In the genomic region with DNA sequence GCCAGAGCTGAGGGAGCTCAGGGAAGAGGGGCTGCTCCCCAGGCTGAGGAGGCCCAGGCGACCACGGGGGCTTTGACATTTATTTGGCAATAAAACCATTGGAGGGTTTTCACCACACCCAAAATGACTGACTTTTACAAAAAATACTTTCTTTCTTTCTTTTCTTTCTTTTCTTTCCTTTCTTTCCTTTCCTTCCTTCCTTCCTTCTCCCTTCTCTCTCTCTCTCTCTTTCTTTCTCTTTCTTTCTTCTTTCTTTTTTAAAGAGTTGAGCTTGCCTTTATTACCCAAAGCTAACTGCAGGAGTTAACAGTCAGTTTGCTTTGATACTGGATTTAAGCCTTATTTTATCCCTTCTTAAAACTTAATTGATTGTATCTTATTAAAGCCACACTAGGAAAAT, we compare ENCODE assay signal across 17 cellular contexts. TPM values are rescaled to one million over a fixed set of nuclear protein-coding genes. Genes with fewer than 3 reads are reported as not detected.
DNase-seq lines count a peak whose midpoint lies in the region; ATAC-seq and TF ChIP-seq lines count a peak whose summit lies in the region.
"Had no signal": no experiment of that assay in that cellular context is flagged by ENCODE, and none has a peak within 500 bp of the region (broad histone marks: within the 10 kb centered on the region; RNA-seq: fewer than 3 reads in every experiment).

No MANE protein-coding gene starts in this region.

- peaks cover 95% of the 10 kb centered on the region for H3K4me1 Mint-ChIP-seq in activated naive CD4-positive, alpha-beta T cell treated with anti-CD3 and anti-CD28 coated beads, Interleukin-2, amount 50 U/mL, for 24 hours
- H3K4me1 Mint-ChIP-seq in activated naive CD4-positive, alpha-beta T cell treated with anti-CD3 and anti-CD28 coated beads, Interleukin-2, amount 10 ng/mL, durations not matched to agents 7 days and 5 days: peaks cover 19% of the 10 kb centered on the region
- peaks cover 45% of the 10 kb centered on the region for H3K4me1 Mint-ChIP-seq in glutamatergic neuron (ENCODE audit: low read depth, unreplicated experiment)
- H3K4me1 Mint-ChIP-seq in stimulated activated naive CD8-positive, alpha-beta T cell treated with anti-CD3 and anti-CD28 coated beads, Interleukin-15, amount 100 ng/mL, for 72 hours: peaks cover 86% of the 10 kb centered on the region

- H3K79me2 ChIP-seq in MM.1S (ENCODE audit: low read length): no peaks in the 10 kb centered on the region

- H3K4me1 ChIP-seq in transverse colon (peaks cover 7 to 31% (median 15%) of the 10 kb centered on the region in 4 donors), MM.1S (ENCODE audit: low read length) (no peaks in the 10 kb centered on the region)

- H3F3A ChIP-seq in MM.1S (ENCODE audit: insufficient read depth, low read length): no peaks in the 10 kb centered on the region

- H3K27me3 ChIP-seq in transverse colon (no peaks in the 10 kb centered on the region), MM.1S (replicated peaks; ENCODE audit: insufficient read depth, low read length) (no peaks in the 10 kb centered on the region)
- H3K27me3 ChIP-seq: neural progenitor cell, right atrium auricular region, tibial artery had no signal

- in situ Hi-C loops in transverse colon (cut with MboI; ENCODE audit: low pct_ligation_motif_present in 1 of 4, low pct_unique_long_range_greater_than_20kb in 1 of 4, low sequenced_read_pairs in 3 of 4): no loop called here

- H3K9me3 Mint-ChIP-seq in activated naive CD4-positive, alpha-beta T cell treated with anti-CD3 and anti-CD28 coated beads, Interleukin-2, amount 50 U/mL, for 24 hours: no peaks in the 10 kb centered on the region
- peaks cover 5% of the 10 kb centered on the region for H3K9me3 Mint-ChIP-seq in activated naive CD4-positive, alpha-beta T cell treated with anti-CD3 and anti-CD28 coated beads, Interleukin-2, amount 10 ng/mL, durations not matched to agents 7 days and 5 days
- H3K9me3 Mint-ChIP-seq in glutamatergic neuron (ENCODE audit: unreplicated experiment): peaks cover 4% of the 10 kb centered on the region
- peaks cover 5 to 7% of the 10 kb centered on the region in 2 donors for H3K9me3 Mint-ChIP-seq in stimulated activated naive CD8-positive, alpha-beta T cell treated with anti-CD3 and anti-CD28 coated beads, Interleukin-15, amount 100 ng/mL, for 72 hours

- no peak overlapping the region for H3K4me2 ChIP-seq in MM.1S (ENCODE audit: low read depth, low read length)
- H3K4me2 ChIP-seq: neural progenitor cell had no signal

- H3K9me2 ChIP-seq in MM.1S (replicated peaks; ENCODE audit: insufficient read depth, low read length): no peaks in the 10 kb centered on the region

- DNase-seq in activated naive CD4-positive, alpha-beta T cell treated with anti-CD3 and anti-CD28 coated beads, Interleukin-2, amount 10 ng/mL, durations not matched to agents 7 days and 5 days: no peak
- DNase-seq in SK-N-MC (ENCODE audit: low read depth, low spot score) (no peak), glutamatergic neuron (no peak), transverse colon (no peak), MM.1S (no peak)
- no peak for DNase-seq in stimulated activated naive CD8-positive, alpha-beta T cell treated with anti-CD3 and anti-CD28 coated beads, Interleukin-15, amount 100 ng/mL, for 72 hours
- no peak for DNase-seq in effector CD4-positive, alpha-beta T cell
- DNase-seq: activated CD4-positive, alpha-beta memory T cell treated with anti-CD3 and anti-CD28 coated beads for 36 hours; amygdala; MV-4-11; NCI-H2029 treated with DMSO at 0.1 percent for 48 hours; NCI-H510A; tibial artery had no signal

- H2AFZ ChIP-seq in MM.1S (ENCODE audit: low read length): no peak overlapping the region
- H2AFZ ChIP-seq: neural progenitor cell had no signal

- no peaks in the 10 kb centered on the region for H4K20me1 ChIP-seq in MM.1S (ENCODE audit: insufficient read depth, low read length)

- CTCF ChIA-PET in activated naive CD4-positive, alpha-beta T cell treated with anti-CD3 and anti-CD28 coated beads, Interleukin-2, amount 10 ng/mL, durations not matched to agents 7 days and 5 days (lab: Charles Lee): interaction anchor here (0.6 kb wide), 1 partner anchor 38 kb away, joined by 3 read pairs; no protein-coding TSS in a partner anchor

- peak overlapping the region; percentile 57 for H3K4me3 ChIP-seq in SK-N-MC
- no peak overlapping the region for H3K4me3 ChIP-seq in transverse colon
- no peak overlapping the region for H3K4me3 ChIP-seq in MM.1S (ENCODE audit: low read length)
- H3K4me3 ChIP-seq: neural progenitor cell, right atrium auricular region, tibial artery had no signal

- no peak for TF ChIP-seq POLR2A in transverse colon (IDR thresholded peaks at IDR 0.05)

- peak overlapping the region; percentile 70 for H3K27ac ChIP-seq in SK-N-MC
- no peak overlapping the region for H3K27ac ChIP-seq in transverse colon
- H3K27ac ChIP-seq in MM.1S (ENCODE audit: low read length): no peak overlapping the region
- H3K27ac ChIP-seq: neural progenitor cell, right atrium auricular region, tibial artery had no signal

- intact Hi-C loops in transverse colon (cut with DNase I; ENCODE audit: low total_unique reads): no loop called here

- H3K27me3 Mint-ChIP-seq in activated naive CD4-positive, alpha-beta T cell treated with anti-CD3 and anti-CD28 coated beads, Interleukin-2, amount 50 U/mL, for 24 hours: no peaks in the 10 kb centered on the region
- H3K27me3 Mint-ChIP-seq in activated naive CD4-positive, alpha-beta T cell treated with anti-CD3 and anti-CD28 coated beads, Interleukin-2, amount 10 ng/mL, durations not matched to agents 7 days and 5 days: peaks cover 7% of the 10 kb centered on the region
- H3K27me3 Mint-ChIP-seq in glutamatergic neuron (ENCODE audit: unreplicated experiment): peaks cover 4% of the 10 kb centered on the region
- H3K27me3 Mint-ChIP-seq in stimulated activated naive CD8-positive, alpha-beta T cell treated with anti-CD3 and anti-CD28 coated beads, Interleukin-15, amount 100 ng/mL, for 72 hours: no peaks in the 10 kb centered on the region
- H3K27me3 Mint-ChIP-seq: activated CD4-positive, alpha-beta memory T cell treated with anti-CD3 and anti-CD28 coated beads for 36 hours had no signal

- H3K36me3 ChIP-seq in SK-N-MC (ENCODE audit: insufficient read depth, low read length) (no peaks in the 10 kb centered on the region), transverse colon (no peaks in the 10 kb centered on the region), MM.1S (replicated peaks; ENCODE audit: insufficient read depth, low read length) (no peaks in the 10 kb centered on the region)
- H3K36me3 ChIP-seq: neural progenitor cell, right atrium auricular region, tibial artery had no signal

- H3K36me3 Mint-ChIP-seq in activated naive CD4-positive, alpha-beta T cell treated with anti-CD3 and anti-CD28 coated beads, Interleukin-2, amount 50 U/mL, for 24 hours: peaks cover 19% of the 10 kb centered on the region
- H3K36me3 Mint-ChIP-seq in activated naive CD4-positive, alpha-beta T cell treated with anti-CD3 and anti-CD28 coated beads, Interleukin-2, amount 10 ng/mL, durations not matched to agents 7 days and 5 days: peaks cover 10% of the 10 kb centered on the region
- no peaks in the 10 kb centered on the region for H3K36me3 Mint-ChIP-seq in glutamatergic neuron (ENCODE audit: unreplicated experiment)

- TF ChIP-seq EP300 in transverse colon (IDR thresholded peaks at IDR 0.05; ENCODE audit: low read depth): no peak

- ATAC-seq in stimulated activated naive CD8-positive, alpha-beta T cell treated with anti-CD3 and anti-CD28 coated beads, Interleukin-15, amount 100 ng/mL, for 72 hours: no peak

- peak overlapping the region; percentile 51 for H3K9ac ChIP-seq in SK-N-MC (ENCODE audit: insufficient read length)
- no peak overlapping the region for H3K9ac ChIP-seq in MM.1S (ENCODE audit: low read length)
- H3K9ac ChIP-seq: neural progenitor cell had no signal

- peak overlapping the region; percentile 90 for H3K27ac Mint-ChIP-seq in activated naive CD4-positive, alpha-beta T cell treated with anti-CD3 and anti-CD28 coated beads, Interleukin-2, amount 50 U/mL, for 24 hours
- H3K27ac Mint-ChIP-seq in activated naive CD4-positive, alpha-beta T cell treated with anti-CD3 and anti-CD28 coated beads, Interleukin-2, amount 10 ng/mL, durations not matched to agents 7 days and 5 days: no peak overlapping the region
- H3K27ac Mint-ChIP-seq in glutamatergic neuron (ENCODE audit: unreplicated experiment): no peak overlapping the region
- peak overlapping the region in 1 of 2 donors; percentile 99 for H3K27ac Mint-ChIP-seq in stimulated activated naive CD8-positive, alpha-beta T cell treated with anti-CD3 and anti-CD28 coated beads, Interleukin-15, amount 100 ng/mL, for 72 hours
- H3K27ac Mint-ChIP-seq: activated CD4-positive, alpha-beta memory T cell treated with anti-CD3 and anti-CD28 coated beads for 36 hours; neural progenitor cell had no signal

- H3K9me3 ChIP-seq in SK-N-MC (ENCODE audit: low read depth, low read length): no peaks in the 10 kb centered on the region
- H3K9me3 ChIP-seq in transverse colon: no peaks in the 10 kb centered on the region
- no peaks in the 10 kb centered on the region for H3K9me3 ChIP-seq in MM.1S (replicated peaks; ENCODE audit: insufficient read depth, low read length)
- H3K9me3 ChIP-seq: right atrium auricular region, tibial artery had no signal

- TF ChIP-seq CTCF in glutamatergic neuron (IDR thresholded peaks at IDR 0.05; ENCODE audit: partially characterized antibody, unreplicated experiment) (no peak), transverse colon (IDR thresholded peaks at IDR 0.05) (no peak), MM.1S (IDR thresholded peaks at IDR 0.05; ENCODE audit: low read length) (no peak)

- WGBS in transverse colon (ENCODE audit: low coverage in 1 of 2), 2 donors: 47 to 52% methylated on average over 2 of the region's 2 CpGs

- peak overlapping the region; percentile 52 for H3K4me3 Mint-ChIP-seq in activated naive CD4-positive, alpha-beta T cell treated with anti-CD3 and anti-CD28 coated beads, Interleukin-2, amount 50 U/mL, for 24 hours
- H3K4me3 Mint-ChIP-seq in activated naive CD4-positive, alpha-beta T cell treated with anti-CD3 and anti-CD28 coated beads, Interleukin-2, amount 10 ng/mL, durations not matched to agents 7 days and 5 days: no peak overlapping the region
- H3K4me3 Mint-ChIP-seq in glutamatergic neuron (ENCODE audit: unreplicated experiment): peak overlapping the region; percentile 31
- peak overlapping the region; percentile 36 to 60 for H3K4me3 Mint-ChIP-seq in stimulated activated naive CD8-positive, alpha-beta T cell treated with anti-CD3 and anti-CD28 coated beads, Interleukin-15, amount 100 ng/mL, for 72 hours
- H3K4me3 Mint-ChIP-seq: activated CD4-positive, alpha-beta memory T cell treated with anti-CD3 and anti-CD28 coated beads for 36 hours; neural progenitor cell had no signal

RNA-seq across cellular contexts. Expression of a gene that starts 17.2 kb away (rescaled TPM):
- total RNA-seq in glutamatergic neuron (ENCODE audit: unreplicated experiment) (45.7 TPM), transverse colon (10 to 100 TPM; 13.7 to 57.2 (median 50.7) TPM)
- total RNA-seq: OCI-LY7 had no signal
